In genomic region chr4:123017636-123018390, GRCh38 we compare ENCODE assay signal across 14 cellular contexts.
A peak's percentile ranks its signal among the peaks of the same experiment; 100 is the strongest.
DNase-seq lines count a peak whose midpoint lies in the region; ATAC-seq and TF ChIP-seq lines count a peak whose summit lies in the region.
"Had no signal": no experiment of that assay in that cellular context is flagged by ENCODE, and none has a peak within 500 bp of the region (broad histone marks: within the 10 kb centered on the region; RNA-seq: fewer than 3 reads in every experiment).

No MANE protein-coding gene starts in this region.

- 100% methylated on average over 2 of the region's 3 CpGs; no CpG with 5 or more reads in 1 of the 2 donors for WGBS in neuronal stem cell (ENCODE audit: extremely low coverage in 2 of 2, insufficient read length in 2 of 2, insufficient replicate concordance in 1 of 2), 2 donors

- H3K4me3 ChIP-seq in A673 (ENCODE audit: low read depth, low read length, poor library complexity, severe bottlenecking) = no peak overlapping the region
- no peak overlapping the region for H3K4me3 ChIP-seq in brain microvascular endothelial cell (ENCODE audit: low read depth, low read length)
- no peak overlapping the region for H3K4me3 ChIP-seq in neuronal stem cell (ENCODE audit: low read length in 2 of 2)
- H3K4me3 ChIP-seq: BLaER1 treated with 17β-estradiol and CSF1 and Interleukin-3, amounts not matched to agents 10 nM and 100 nM; body of pancreas had no signal

- H2BK12ac ChIP-seq in neuronal stem cell (ENCODE audit: low read length) = no peak overlapping the region

- H3K18ac ChIP-seq in neuronal stem cell (ENCODE audit: low read length) = no peak overlapping the region

- H3K36me3 ChIP-seq in A673 (ENCODE audit: insufficient read depth, low read length, poor library complexity, severe bottlenecking) = no peaks in the 10 kb centered on the region
- no peaks in the 10 kb centered on the region for H3K36me3 ChIP-seq in brain microvascular endothelial cell (replicated peaks)
- peaks cover 0 to 8% of the 10 kb centered on the region in 2 donors for H3K36me3 ChIP-seq in neuronal stem cell (replicated peaks in 1 of 2; ENCODE audit: control insufficient read depth in 2 of 2, insufficient read depth in 2 of 2, low read length in 2 of 2)
- H3K36me3 ChIP-seq: neutrophil had no signal

- DNase-seq in A673 (ENCODE audit: low spot score) (peak; percentile 60), HS-27A (ENCODE audit: low read depth) (peak; percentile 73), brain microvascular endothelial cell (peak; percentile 60), kidney glomerular epithelial cell (lab: John Stamatoyannopoulos, UW) (peak; percentile 84), middle frontal gyrus (ENCODE audit: extremely low spot score, low spot score) (no peak), neuronal stem cell (ENCODE audit: low spot score) (no peak)
- DNase-seq: activated T-cell treated with anti-CD3 and anti-CD28 coated beads for 4 hours, body of pancreas, GDM1 had no signal

- H3K14ac ChIP-seq in neuronal stem cell (ENCODE audit: low read length) = no peak overlapping the region

- no peak for TF ChIP-seq CTCF in A673 (conservative IDR thresholded peaks at IDR 0.05; ENCODE audit: low read depth, low read length)
- TF ChIP-seq CTCF in brain microvascular endothelial cell (IDR thresholded peaks at IDR 0.05; ENCODE audit: low read depth, low read length, missing control alignments) = no peak

- H2BK5ac ChIP-seq in neuronal stem cell (ENCODE audit: low read length) = no peak overlapping the region

- intact Hi-C loops in A673 (cut with micrococcal nuclease; ENCODE audit: unreplicated experiment) = no loop called here

- H3K4me1 ChIP-seq in A673 (ENCODE audit: insufficient read depth, low read length, poor library complexity, severe bottlenecking) (peaks cover 14% of the 10 kb centered on the region), neuronal stem cell (ENCODE audit: control insufficient read depth in 2 of 2, insufficient read depth in 1 of 2, low read depth in 1 of 2, low read length in 2 of 2) (no peaks in the 10 kb centered on the region)
- H3K4me1 ChIP-seq: BLaER1 treated with 17β-estradiol and CSF1 and Interleukin-3, amounts not matched to agents 10 nM and 100 nM; body of pancreas had no signal

- in situ Hi-C loops in brain microvascular endothelial cell (cut with HindIII; ENCODE audit: low pct_ligation_motif_present, low sequenced_read_pairs) = no loop called here

- H3K4ac ChIP-seq in neuronal stem cell (ENCODE audit: low read length) = no peak overlapping the region

- CTCF ChIA-PET in A673 (lab: Charles Lee) = no interaction called here

- ATAC-seq in activated CD4-positive, CD25-positive, alpha-beta regulatory T cell treated with anti-CD3 and anti-CD28 coated beads, Interleukin-2, amount 50 U/mL, for 24 hours = no peak
- no peak for ATAC-seq in GM21423 (IDR thresholded peaks at IDR 0.05; ENCODE audit: unreplicated experiment)
- ATAC-seq: body of pancreas, esophagus mucosa had no signal

- no peak overlapping the region for H2AFZ ChIP-seq in neuronal stem cell (ENCODE audit: low read length)

- no peak overlapping the region for H3K23ac ChIP-seq in neuronal stem cell (ENCODE audit: low read depth, low read length, poor library complexity)

- H3K27ac ChIP-seq in A673 (ENCODE audit: low read depth, low read length, poor library complexity, severe bottlenecking) (no peak overlapping the region), brain microvascular endothelial cell (peak overlapping the region; percentile 57), neuronal stem cell (replicated peaks; ENCODE audit: low read length) (no peak overlapping the region)
- H3K27ac ChIP-seq: BLaER1 treated with 17β-estradiol and CSF1 and Interleukin-3, amounts not matched to agents 10 nM and 100 nM; body of pancreas; neutrophil had no signal

- H3K79me1 ChIP-seq in neuronal stem cell (ENCODE audit: low read depth, low read length) = no peaks in the 10 kb centered on the region

- no peak overlapping the region for H4K91ac ChIP-seq in neuronal stem cell (ENCODE audit: low read depth, low read length, poor library complexity)

- POLR2A ChIA-PET in A673 (lab: Charles Lee; ENCODE audit: low non-redundant PET) = no interaction called here

- H4K8ac ChIP-seq in neuronal stem cell (ENCODE audit: low read depth, low read length) = no peak overlapping the region

- no peak overlapping the region for H2AK5ac ChIP-seq in neuronal stem cell (ENCODE audit: low read depth, low read length)

- no peaks in the 10 kb centered on the region for H3K27me3 ChIP-seq in A673 (replicated peaks; ENCODE audit: insufficient read depth, low read depth, low read length, poor library complexity)
- H3K27me3 ChIP-seq in brain microvascular endothelial cell (replicated peaks) = no peaks in the 10 kb centered on the region
- no peaks in the 10 kb centered on the region for H3K27me3 ChIP-seq in neuronal stem cell (ENCODE audit: control insufficient read depth in 3 of 3, insufficient read depth in 3 of 3, low read depth in 1 of 3, low read length in 3 of 3)
- H3K27me3 ChIP-seq: BLaER1 treated with 17β-estradiol and CSF1 and Interleukin-3, amounts not matched to agents 10 nM and 100 nM; body of pancreas; neutrophil had no signal

- no peak overlapping the region for H2BK120ac ChIP-seq in neuronal stem cell (ENCODE audit: low read depth, low read length)

- H3K9me3 ChIP-seq in A673 (ENCODE audit: low read depth, low read length, poor library complexity, severe bottlenecking) (no peaks in the 10 kb centered on the region), neuronal stem cell (replicated peaks in 1 of 2; ENCODE audit: control insufficient read depth in 2 of 2, insufficient read depth in 1 of 2, low read depth in 1 of 2, low read length in 2 of 2) (peaks cover 0 to 3% of the 10 kb centered on the region in 2 donors)
- H3K9me3 ChIP-seq: body of pancreas, neutrophil had no signal

- no peak overlapping the region for H2BK15ac ChIP-seq in neuronal stem cell (ENCODE audit: low read length)

- no peak overlapping the region for H3K9ac ChIP-seq in neuronal stem cell (ENCODE audit: low read depth, low read length, poor library complexity)
- H3K9ac ChIP-seq: BLaER1 treated with 17β-estradiol and CSF1 and Interleukin-3, amounts not matched to agents 10 nM and 100 nM had no signal

- H3K4me2 ChIP-seq in neuronal stem cell (ENCODE audit: insufficient read depth, low read length, poor library complexity, severe bottlenecking) = no peak overlapping the region
- H3K4me2 ChIP-seq: BLaER1 treated with 17β-estradiol and CSF1 and Interleukin-3, amounts not matched to agents 10 nM and 100 nM had no signal

- no TSS peak for BruUV-seq in A673 (replicated peaks; lab: Mats Ljungman, UMichigan)

Comparison
In these comparisons a context has a peak if more than half of its experiments do, and no peak if none do; other contexts are left out.
1. DNase-seq: peak in A673 (single experiment), HS-27A (single experiment), brain microvascular endothelial cell (single experiment) and kidney glomerular epithelial cell (single experiment); none in middle frontal gyrus (single experiment) and neuronal stem cell (single experiment).